ENCODE assay signal across 1 cellular context in the genomic region with DNA sequence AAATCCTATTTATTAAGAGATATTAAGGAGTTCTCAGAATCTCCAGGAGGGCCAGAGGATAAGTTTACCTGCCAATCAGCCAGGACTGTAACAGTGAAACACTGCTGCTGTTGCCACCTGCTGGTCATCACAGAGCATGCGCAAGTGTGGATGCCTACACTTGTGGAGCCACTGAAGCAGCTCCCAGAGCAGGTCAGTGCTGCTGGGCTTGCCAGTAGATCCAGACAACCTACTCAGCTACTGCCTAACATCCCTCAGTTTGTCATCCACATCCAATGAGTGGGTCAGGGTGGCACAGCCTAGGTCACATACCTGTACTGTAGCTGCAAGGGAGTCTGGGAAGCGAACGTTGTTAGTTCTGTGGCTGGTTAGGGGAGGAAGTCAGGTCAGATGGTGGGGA.
TF ChIP-seq lines count a peak whose summit lies in the region.

No MANE protein-coding gene starts in this region.

TF ChIP-seq in A549, 52 proteins besides CTCF, POLR2A, EP300 and RAD21 (continued from another document):
- TF ChIP-seq, protein P1, sequence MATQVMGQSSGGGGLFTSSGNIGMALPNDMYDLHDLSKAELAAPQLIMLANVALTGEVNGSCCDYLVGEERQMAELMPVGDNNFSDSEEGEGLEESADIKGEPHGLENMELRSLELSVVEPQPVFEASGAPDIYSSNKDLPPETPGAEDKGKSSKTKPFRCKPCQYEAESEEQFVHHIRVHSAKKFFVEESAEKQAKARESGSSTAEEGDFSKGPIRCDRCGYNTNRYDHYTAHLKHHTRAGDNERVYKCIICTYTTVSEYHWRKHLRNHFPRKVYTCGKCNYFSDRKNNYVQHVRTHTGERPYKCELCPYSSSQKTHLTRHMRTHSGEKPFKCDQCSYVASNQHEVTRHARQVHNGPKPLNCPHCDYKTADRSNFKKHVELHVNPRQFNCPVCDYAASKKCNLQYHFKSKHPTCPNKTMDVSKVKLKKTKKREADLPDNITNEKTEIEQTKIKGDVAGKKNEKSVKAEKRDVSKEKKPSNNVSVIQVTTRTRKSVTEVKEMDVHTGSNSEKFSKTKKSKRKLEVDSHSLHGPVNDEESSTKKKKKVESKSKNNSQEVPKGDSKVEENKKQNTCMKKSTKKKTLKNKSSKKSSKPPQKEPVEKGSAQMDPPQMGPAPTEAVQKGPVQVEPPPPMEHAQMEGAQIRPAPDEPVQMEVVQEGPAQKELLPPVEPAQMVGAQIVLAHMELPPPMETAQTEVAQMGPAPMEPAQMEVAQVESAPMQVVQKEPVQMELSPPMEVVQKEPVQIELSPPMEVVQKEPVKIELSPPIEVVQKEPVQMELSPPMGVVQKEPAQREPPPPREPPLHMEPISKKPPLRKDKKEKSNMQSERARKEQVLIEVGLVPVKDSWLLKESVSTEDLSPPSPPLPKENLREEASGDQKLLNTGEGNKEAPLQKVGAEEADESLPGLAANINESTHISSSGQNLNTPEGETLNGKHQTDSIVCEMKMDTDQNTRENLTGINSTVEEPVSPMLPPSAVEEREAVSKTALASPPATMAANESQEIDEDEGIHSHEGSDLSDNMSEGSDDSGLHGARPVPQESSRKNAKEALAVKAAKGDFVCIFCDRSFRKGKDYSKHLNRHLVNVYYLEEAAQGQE (IDR thresholded peaks at IDR 0.05), result no peak
- TF ChIP-seq, protein P2, sequence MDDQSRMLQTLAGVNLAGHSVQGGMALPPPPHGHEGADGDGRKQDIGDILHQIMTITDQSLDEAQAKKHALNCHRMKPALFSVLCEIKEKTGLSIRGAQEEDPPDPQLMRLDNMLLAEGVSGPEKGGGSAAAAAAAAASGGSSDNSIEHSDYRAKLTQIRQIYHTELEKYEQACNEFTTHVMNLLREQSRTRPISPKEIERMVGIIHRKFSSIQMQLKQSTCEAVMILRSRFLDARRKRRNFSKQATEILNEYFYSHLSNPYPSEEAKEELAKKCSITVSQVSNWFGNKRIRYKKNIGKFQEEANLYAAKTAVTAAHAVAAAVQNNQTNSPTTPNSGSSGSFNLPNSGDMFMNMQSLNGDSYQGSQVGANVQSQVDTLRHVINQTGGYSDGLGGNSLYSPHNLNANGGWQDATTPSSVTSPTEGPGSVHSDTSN (IDR thresholded peaks at IDR 0.05), result no peak
- no peak for TF ChIP-seq JUNB (IDR thresholded peaks at IDR 0.05)
- TF ChIP-seq SREBF2 (IDR thresholded peaks at IDR 0.05), result no peak
- no peak for TF ChIP-seq NR3C1 (IDR thresholded peaks at IDR 0.05)
- no peak for TF ChIP-seq RCOR1 (IDR thresholded peaks at IDR 0.05; ENCODE audit: low read depth, low read length)
TF ChIP-seq in A549: peak in this region for 0.
